In the genomic region with DNA sequence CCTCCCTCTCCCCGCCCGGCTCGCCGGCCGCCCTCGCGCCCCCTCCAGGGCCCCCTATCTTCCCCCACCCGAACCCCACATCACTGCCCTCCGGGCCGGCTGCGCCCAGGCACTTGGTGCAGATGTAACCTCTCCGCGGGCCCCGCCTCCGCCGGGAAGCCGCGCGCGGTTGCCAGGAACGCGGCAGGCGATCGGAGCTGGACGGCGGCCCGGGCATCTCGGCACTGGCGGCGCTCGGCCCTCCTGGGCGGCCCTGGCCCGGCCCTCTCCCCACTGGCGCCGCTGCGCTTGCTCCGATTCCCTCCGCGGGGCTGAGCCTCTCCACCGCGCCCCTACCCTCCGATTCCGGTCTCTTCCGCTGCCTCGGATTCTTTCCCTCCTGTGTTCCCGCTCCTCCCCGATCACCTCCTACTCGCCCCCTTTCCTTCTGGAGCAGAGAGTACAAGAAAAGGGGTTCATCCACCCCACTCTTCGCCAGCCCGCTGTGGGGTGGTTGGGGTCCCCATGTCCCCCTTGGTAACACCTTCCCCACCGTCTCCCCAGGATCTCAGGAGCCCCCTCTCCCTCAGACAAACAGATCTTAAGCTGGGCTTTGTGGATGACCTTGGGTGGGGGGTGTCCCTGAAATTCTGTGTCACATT, we compare ENCODE assay signal across 8 cellular contexts.
DNase-seq lines count a peak whose midpoint lies in the region; ATAC-seq and TF ChIP-seq lines count a peak whose summit lies in the region.

No MANE protein-coding gene starts in this region.

- H3K27ac Mint-ChIP-seq in IgD-negative memory B cell, result no peak overlapping the region
- no peak overlapping the region for H3K27ac Mint-ChIP-seq in activated T-helper 2 cell treated with anti-CD3 and anti-CD28 coated beads, Interferon-gamma antibody, Interleukin-2, Interleukin-4, amounts not matched to agents 10 μg/mL and 5 μg/mL and 100 μg/mL, durations not matched to agents 14 hours and 24 hours and 36 hours

- H3K4me2 ChIP-seq in neural cell (ENCODE audit: low read length), result no peak overlapping the region

- no peak for TF ChIP-seq CTCF in neural cell (IDR thresholded peaks at IDR 0.05; ENCODE audit: poor library complexity, severe bottlenecking)

- peak overlapping the region in 3 of 4 donors; percentile 52 to 76 (median 74) for H3K4me3 Mint-ChIP-seq in IgD-negative memory B cell
- H3K4me3 Mint-ChIP-seq in activated T-helper 2 cell treated with anti-CD3 and anti-CD28 coated beads, Interferon-gamma antibody, Interleukin-2, Interleukin-4, amounts not matched to agents 10 μg/mL and 5 μg/mL and 100 μg/mL, durations not matched to agents 14 hours and 24 hours and 36 hours (ENCODE audit: low read depth), result peak overlapping the region; percentile 66

- no peak for TF ChIP-seq RAD21 in neural cell (conservative IDR thresholded peaks at IDR 0.05)

- no peaks in the 10 kb centered on the region for H3F3A ChIP-seq in neural cell (ENCODE audit: insufficient read depth, low read length, poor library complexity, severe bottlenecking)

- H2AFZ ChIP-seq in neural cell (ENCODE audit: low read depth, low read length), result no peak overlapping the region

- intact Hi-C loops in activated T-helper 2 cell treated with anti-CD3 and anti-CD28 coated beads, Interferon-gamma antibody, Interleukin-2, Interleukin-4, amounts not matched to agents 10 μg/mL and 5 μg/mL and 100 μg/mL, durations not matched to agents 14 hours and 24 hours and 36 hours (cut with micrococcal nuclease), result no loop called here

- H3K9me3 Mint-ChIP-seq in IgD-negative memory B cell, result no peaks in the 10 kb centered on the region
- H3K9me3 Mint-ChIP-seq in activated T-helper 2 cell treated with anti-CD3 and anti-CD28 coated beads, Interferon-gamma antibody, Interleukin-2, Interleukin-4, amounts not matched to agents 10 μg/mL and 5 μg/mL and 100 μg/mL, durations not matched to agents 14 hours and 24 hours and 36 hours, result no peaks in the 10 kb centered on the region

- H3K27me3 Mint-ChIP-seq in IgD-negative memory B cell, result peaks cover 46% of the 10 kb centered on the region
- peaks cover 45% of the 10 kb centered on the region for H3K27me3 Mint-ChIP-seq in activated T-helper 2 cell treated with anti-CD3 and anti-CD28 coated beads, Interferon-gamma antibody, Interleukin-2, Interleukin-4, amounts not matched to agents 10 μg/mL and 5 μg/mL and 100 μg/mL, durations not matched to agents 14 hours and 24 hours and 36 hours (ENCODE audit: low read depth)

- peak overlapping the region; percentile 49 for H3K4me3 ChIP-seq in neural cell (ENCODE audit: low read length)

- no peaks in the 10 kb centered on the region for H3K9me2 ChIP-seq in neural cell (ENCODE audit: insufficient read depth, low read length)

- DNase-seq in C1 segment of cervical spinal cord (lab: John Stamatoyannopoulos, UW) (peak in 11 of 14 donors; percentile 58 to 89 (median 69)), globus pallidus (ENCODE audit: low spot score) (peak; percentile 82), OCI-M1 (lab: John Stamatoyannopoulos, UW) (no peak), kidney glomerular epithelial cell (lab: John Stamatoyannopoulos, UW) (no peak)
- no peak for DNase-seq in activated T-helper 2 cell treated with anti-CD3 and anti-CD28 coated beads, Interferon-gamma antibody, Interleukin-2, Interleukin-4, amounts not matched to agents 10 μg/mL and 5 μg/mL and 100 μg/mL, durations not matched to agents 14 hours and 24 hours and 36 hours (ENCODE audit: low spot score)

- no peaks in the 10 kb centered on the region for H3K9me3 ChIP-seq in neural cell (ENCODE audit: low read length)

- peaks cover 17% of the 10 kb centered on the region for H3K27me3 ChIP-seq in neural cell (ENCODE audit: insufficient read depth, low read depth, low read length)

- peaks cover 0 to 1% (median 0%) of the 10 kb centered on the region in 3 donors for H3K4me1 Mint-ChIP-seq in IgD-negative memory B cell
- peaks cover 2% of the 10 kb centered on the region for H3K4me1 Mint-ChIP-seq in activated T-helper 2 cell treated with anti-CD3 and anti-CD28 coated beads, Interferon-gamma antibody, Interleukin-2, Interleukin-4, amounts not matched to agents 10 μg/mL and 5 μg/mL and 100 μg/mL, durations not matched to agents 14 hours and 24 hours and 36 hours (ENCODE audit: low read depth)

- no peak overlapping the region for H3K27ac ChIP-seq in neural cell (ENCODE audit: low read length)

- H3K36me3 Mint-ChIP-seq in IgD-negative memory B cell, result no peaks in the 10 kb centered on the region
- no peaks in the 10 kb centered on the region for H3K36me3 Mint-ChIP-seq in activated T-helper 2 cell treated with anti-CD3 and anti-CD28 coated beads, Interferon-gamma antibody, Interleukin-2, Interleukin-4, amounts not matched to agents 10 μg/mL and 5 μg/mL and 100 μg/mL, durations not matched to agents 14 hours and 24 hours and 36 hours (ENCODE audit: low read depth)

- H3K79me2 ChIP-seq in neural cell (replicated peaks; ENCODE audit: insufficient read depth, low read length), result no peaks in the 10 kb centered on the region

- no peaks in the 10 kb centered on the region for H3K36me3 ChIP-seq in neural cell (ENCODE audit: insufficient read depth, low read length)

- H4K20me1 ChIP-seq in neural cell (ENCODE audit: insufficient read depth), result no peaks in the 10 kb centered on the region

- no peak for ATAC-seq in GM18519 (IDR thresholded peaks at IDR 0.05; ENCODE audit: low FRiP score, unreplicated experiment)

- peak overlapping the region; percentile 16 for H3K9ac ChIP-seq in neural cell (ENCODE audit: low read length)

- no peak for TF ChIP-seq EP300 in neural cell (conservative IDR thresholded peaks at IDR 0.05; ENCODE audit: poor library complexity, severe bottlenecking)

TF ChIP-seq in neural cell, 6 proteins besides CTCF, POLR2A, EP300 and RAD21:
- TF ChIP-seq, protein P1, sequence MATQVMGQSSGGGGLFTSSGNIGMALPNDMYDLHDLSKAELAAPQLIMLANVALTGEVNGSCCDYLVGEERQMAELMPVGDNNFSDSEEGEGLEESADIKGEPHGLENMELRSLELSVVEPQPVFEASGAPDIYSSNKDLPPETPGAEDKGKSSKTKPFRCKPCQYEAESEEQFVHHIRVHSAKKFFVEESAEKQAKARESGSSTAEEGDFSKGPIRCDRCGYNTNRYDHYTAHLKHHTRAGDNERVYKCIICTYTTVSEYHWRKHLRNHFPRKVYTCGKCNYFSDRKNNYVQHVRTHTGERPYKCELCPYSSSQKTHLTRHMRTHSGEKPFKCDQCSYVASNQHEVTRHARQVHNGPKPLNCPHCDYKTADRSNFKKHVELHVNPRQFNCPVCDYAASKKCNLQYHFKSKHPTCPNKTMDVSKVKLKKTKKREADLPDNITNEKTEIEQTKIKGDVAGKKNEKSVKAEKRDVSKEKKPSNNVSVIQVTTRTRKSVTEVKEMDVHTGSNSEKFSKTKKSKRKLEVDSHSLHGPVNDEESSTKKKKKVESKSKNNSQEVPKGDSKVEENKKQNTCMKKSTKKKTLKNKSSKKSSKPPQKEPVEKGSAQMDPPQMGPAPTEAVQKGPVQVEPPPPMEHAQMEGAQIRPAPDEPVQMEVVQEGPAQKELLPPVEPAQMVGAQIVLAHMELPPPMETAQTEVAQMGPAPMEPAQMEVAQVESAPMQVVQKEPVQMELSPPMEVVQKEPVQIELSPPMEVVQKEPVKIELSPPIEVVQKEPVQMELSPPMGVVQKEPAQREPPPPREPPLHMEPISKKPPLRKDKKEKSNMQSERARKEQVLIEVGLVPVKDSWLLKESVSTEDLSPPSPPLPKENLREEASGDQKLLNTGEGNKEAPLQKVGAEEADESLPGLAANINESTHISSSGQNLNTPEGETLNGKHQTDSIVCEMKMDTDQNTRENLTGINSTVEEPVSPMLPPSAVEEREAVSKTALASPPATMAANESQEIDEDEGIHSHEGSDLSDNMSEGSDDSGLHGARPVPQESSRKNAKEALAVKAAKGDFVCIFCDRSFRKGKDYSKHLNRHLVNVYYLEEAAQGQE (IDR thresholded peaks at IDR 0.05; ENCODE audit: borderline replicate concordance), result no peak
- TF ChIP-seq EZH2 (IDR thresholded peaks at IDR 0.05; ENCODE audit: borderline replicate concordance, insufficient read depth, low read length, poor library complexity, severe bottlenecking) (no peak), POLR2AphosphoS5 (IDR thresholded peaks at IDR 0.05) (no peak), SMC3 (conservative IDR thresholded peaks at IDR 0.05; ENCODE audit: poor library complexity) (no peak), MXI1 (conservative IDR thresholded peaks at IDR 0.05; ENCODE audit: poor library complexity, severe bottlenecking) (no peak), TAF1 (IDR thresholded peaks at IDR 0.05; ENCODE audit: low read depth) (no peak)

Comparison
In these comparisons a context has a peak if more than half of its experiments do, and no peak if none do; other contexts are left out.
1. DNase-seq: peak in C1 segment of cervical spinal cord (11 of 14) and globus pallidus (single experiment); none in activated T-helper 2 cell treated with anti-CD3 and anti-CD28 coated beads, Interferon-gamma antibody, Interleukin-2, Interleukin-4, amounts not matched to agents 10 μg/mL and 5 μg/mL and 100 μg/mL, durations not matched to agents 14 hours and 24 hours and 36 hours (single experiment), OCI-M1 (single experiment) and kidney glomerular epithelial cell (single experiment).